Comparison of ENCODE assay signal across 11 cellular contexts in the genomic region with DNA sequence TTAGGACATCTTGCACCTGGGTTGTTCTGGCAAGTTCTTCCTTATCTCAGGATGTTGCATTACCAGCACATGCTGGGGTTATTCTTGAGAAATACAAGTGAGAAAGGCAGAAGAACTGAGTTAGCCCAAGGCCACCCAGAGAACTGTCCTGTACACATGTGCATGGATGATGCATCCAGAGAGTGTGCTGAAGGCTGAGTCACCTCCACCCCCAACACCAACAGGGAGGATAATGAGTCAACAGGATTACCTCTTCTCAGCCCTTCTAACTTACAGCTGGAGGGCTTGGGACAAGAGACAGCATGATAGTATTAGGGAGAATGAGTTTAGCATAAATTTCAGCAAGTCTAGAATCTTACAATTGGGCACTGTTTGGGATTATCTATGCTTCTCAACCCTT. TPM values are rescaled to one million over a fixed set of nuclear protein-coding genes. Genes with fewer than 3 reads are reported as not detected.
DNase-seq lines count a peak whose midpoint lies in the region; ATAC-seq, FAIRE-seq and TF ChIP-seq lines count a peak whose summit lies in the region.
"Had no signal": no experiment of that assay in that cellular context is flagged by ENCODE, and none has a peak within 500 bp of the region (broad histone marks: within the 10 kb centered on the region; RNA-seq: fewer than 3 reads in every experiment).

No MANE protein-coding gene starts in this region.

- H3K4me1 Mint-ChIP-seq in activated CD4-positive, alpha-beta T cell treated with anti-CD3 and anti-CD28 coated beads for 36 hours, result peaks cover 3% of the 10 kb centered on the region
- H3K4me1 Mint-ChIP-seq: neural crest cell; stimulated activated naive B cell treated with anti-CD40 and anti-IgM and Interleukin-4, amounts not matched to agents 10 μg/mL and 1 μg/mL and 100 μg/mL, for 72 hours had no signal

- no peak overlapping the region for H2BK15ac ChIP-seq in H1 (ENCODE audit: low read length)

- H3K4me3 Mint-ChIP-seq in activated CD4-positive, alpha-beta T cell treated with anti-CD3 and anti-CD28 coated beads for 36 hours, result no peak overlapping the region
- H3K4me3 Mint-ChIP-seq: neural crest cell; stimulated activated naive B cell treated with anti-CD40 and anti-IgM and Interleukin-4, amounts not matched to agents 10 μg/mL and 1 μg/mL and 100 μg/mL, for 72 hours had no signal

- no peak overlapping the region for H3K4ac ChIP-seq in H1 (replicated peaks; ENCODE audit: insufficient read length, low read depth, low read length)

- H3K27me3 Mint-ChIP-seq in activated CD4-positive, alpha-beta T cell treated with anti-CD3 and anti-CD28 coated beads for 36 hours, result peaks cover 28% of the 10 kb centered on the region

- no peak overlapping the region for H3K23ac ChIP-seq in H1 (ENCODE audit: insufficient read length)

- H3K9ac ChIP-seq in H1 (replicated peaks in 1 of 4; ENCODE audit: extremely low read depth in 1 of 4, low read depth in 3 of 4, low read length in 3 of 4), result no peak overlapping the region

- H2AFZ ChIP-seq in H1 (ENCODE audit: low read length), result no peak overlapping the region

- H3K27ac ChIP-seq in H1 (ENCODE audit: low read depth, low read length) (no peak overlapping the region), prostate gland (no peak overlapping the region), thyroid gland (no peak overlapping the region)

- intact Hi-C loops in activated CD4-positive, alpha-beta T cell treated with anti-CD3 and anti-CD28 coated beads for 36 hours (cut with DNase I, micrococcal nuclease), result no loop called here
- intact Hi-C loops in prostate gland (cut with DNase I), result no loop called here
- intact Hi-C loops in thyroid gland (cut with DNase I), result no loop called here

- H2BK120ac ChIP-seq in H1 (replicated peaks; ENCODE audit: low read depth, low read length), result no peak overlapping the region

- ATAC-seq in activated CD4-positive, alpha-beta T cell treated with anti-CD3 and anti-CD28 coated beads for 36 hours, result peak; percentile 100
- ATAC-seq in GM18858 (IDR thresholded peaks at IDR 0.05; ENCODE audit: unreplicated experiment), result no peak
- ATAC-seq: stimulated activated naive B cell treated with anti-CD40 and anti-IgM and Interleukin-4, amounts not matched to agents 10 μg/mL and 1 μg/mL and 100 μg/mL, for 72 hours had no signal

- TF ChIP-seq RAD21 in H1 (IDR thresholded peaks at IDR 0.05 in 1 of 2, conservative IDR thresholded peaks at IDR 0.05 in 1 of 2; ENCODE audit: low read depth in 2 of 2, low read length in 2 of 2), result no peak

- H4K8ac ChIP-seq in H1 (ENCODE audit: extremely low read depth, insufficient read depth, low read length), result no peak overlapping the region

- no peak for TF ChIP-seq POLR2A in H1 (IDR thresholded peaks at IDR 0.05; ENCODE audit: control extremely low read depth in 1 of 2, low read depth in 2 of 2, low read length in 2 of 2)
- TF ChIP-seq POLR2A in prostate gland (IDR thresholded peaks at IDR 0.05), result no peak
- TF ChIP-seq POLR2A in thyroid gland (IDR thresholded peaks at IDR 0.05), result no peak

- no peak overlapping the region for H3K27ac Mint-ChIP-seq in activated CD4-positive, alpha-beta T cell treated with anti-CD3 and anti-CD28 coated beads for 36 hours
- H3K27ac Mint-ChIP-seq: stimulated activated naive B cell treated with anti-CD40 and anti-IgM and Interleukin-4, amounts not matched to agents 10 μg/mL and 1 μg/mL and 100 μg/mL, for 72 hours had no signal

- no peaks in the 10 kb centered on the region for H3K36me3 Mint-ChIP-seq in activated CD4-positive, alpha-beta T cell treated with anti-CD3 and anti-CD28 coated beads for 36 hours (ENCODE audit: low read depth)
- H3K36me3 Mint-ChIP-seq: stimulated activated naive B cell treated with anti-CD40 and anti-IgM and Interleukin-4, amounts not matched to agents 10 μg/mL and 1 μg/mL and 100 μg/mL, for 72 hours had no signal

- H3K4me3 ChIP-seq in H1 (ENCODE audit: extremely low read depth in 1 of 4, insufficient read depth in 2 of 4, low read depth in 3 of 4, low read length in 4 of 4) (no peak overlapping the region), prostate gland (no peak overlapping the region), thyroid gland (replicated peaks in 1 of 3) (no peak overlapping the region)

- no peak overlapping the region for H3K56ac ChIP-seq in H1 (replicated peaks; ENCODE audit: insufficient read length, low read depth, low read length)

- H2BK20ac ChIP-seq in H1 (ENCODE audit: low read length), result no peak overlapping the region

- no peaks in the 10 kb centered on the region for H4K20me1 ChIP-seq in H1 (replicated peaks in 1 of 2; ENCODE audit: control insufficient read depth in 1 of 2, insufficient read depth in 2 of 2, low read length in 2 of 2)

- no peaks in the 10 kb centered on the region for H3K79me2 ChIP-seq in H1 (ENCODE audit: control insufficient read depth in 1 of 2, insufficient read depth in 2 of 2, low read length in 2 of 2)

- no peak for FAIRE-seq in H1 (lab: Jason Lieb, UNC)

- no peaks in the 10 kb centered on the region for H3K36me3 ChIP-seq in H1 (ENCODE audit: control insufficient read depth in 2 of 4, insufficient read depth in 4 of 4, low read length in 3 of 4)
- H3K36me3 ChIP-seq in prostate gland, result no peaks in the 10 kb centered on the region
- H3K36me3 ChIP-seq in thyroid gland, result no peaks in the 10 kb centered on the region

- H4K91ac ChIP-seq in H1 (replicated peaks; ENCODE audit: insufficient read length, low read length), result no peak overlapping the region

- no peak overlapping the region for H3K4me2 ChIP-seq in H1 (ENCODE audit: insufficient read depth in 1 of 2, low read depth in 2 of 2, low read length in 2 of 2)

- H3K9me3 Mint-ChIP-seq in activated CD4-positive, alpha-beta T cell treated with anti-CD3 and anti-CD28 coated beads for 36 hours (ENCODE audit: low read depth), result no peaks in the 10 kb centered on the region
- H3K9me3 Mint-ChIP-seq: neural crest cell had no signal

- peak; percentile 63 for DNase-seq in activated CD4-positive, alpha-beta T cell treated with anti-CD3 and anti-CD28 coated beads for 36 hours
- no peak for DNase-seq in activated CD4-positive, alpha-beta T cell treated with anti-CD3 and anti-CD28 coated beads, Interleukin-2, amount 50 U/mL, for 4 hours
- DNase-seq in NCI-H345 treated with DMSO at 0.1 percent for 48 hours (lab: John Stamatoyannopoulos, UW; ENCODE audit: unreplicated experiment) (peak; percentile 38), H1 (ENCODE audit: low read depth in 1 of 2, low spot score in 2 of 2) (no peak), prostate gland (ENCODE audit: low spot score) (no peak), thyroid gland (no peak)
- DNase-seq in stimulated activated CD4-positive, alpha-beta T cell treated with anti-CD3 and anti-CD28 coated beads, Interleukin-4, amount 100 ng/mL, for 24 hours, result peak; percentile 22
- DNase-seq: KG1; stimulated activated naive B cell treated with anti-CD40 and anti-IgM and Interleukin-4, amounts not matched to agents 10 μg/mL and 1 μg/mL and 100 μg/mL, for 72 hours had no signal

- H3K79me1 ChIP-seq in H1 (ENCODE audit: low read depth, low read length), result no peaks in the 10 kb centered on the region

- TF ChIP-seq CTCF in H1 (IDR thresholded peaks at IDR 0.05; ENCODE audit: control extremely low read depth in 1 of 3, insufficient read depth in 1 of 3, low read depth in 1 of 3, low read length in 3 of 3) (no peak), prostate gland (IDR thresholded peaks at IDR 0.05) (no peak), thyroid gland (IDR thresholded peaks at IDR 0.05) (no peak)

- H3K9me3 ChIP-seq in H1 (ENCODE audit: insufficient read depth in 2 of 2, low read depth in 1 of 2, low read length in 1 of 2), result no peaks in the 10 kb centered on the region
- no peaks in the 10 kb centered on the region for H3K9me3 ChIP-seq in prostate gland
- no peaks in the 10 kb centered on the region for H3K9me3 ChIP-seq in thyroid gland

- no peak overlapping the region for H4K5ac ChIP-seq in H1 (ENCODE audit: insufficient read length, low read depth, low read length)

- H3K14ac ChIP-seq in H1 (ENCODE audit: insufficient read length), result no peak overlapping the region

- H3K23me2 ChIP-seq in H1 (ENCODE audit: low read depth, low read length), result no peaks in the 10 kb centered on the region

- H2BK5ac ChIP-seq in H1 (ENCODE audit: low read depth, low read length), result no peak overlapping the region

- no peak for TF ChIP-seq EP300 in H1 (IDR thresholded peaks at IDR 0.05; ENCODE audit: borderline replicate concordance in 1 of 2, low read depth in 2 of 2, low read length in 2 of 2)

- H3K4me1 ChIP-seq in H1 (replicated peaks in 1 of 4; ENCODE audit: control insufficient read depth in 3 of 4, insufficient read depth in 4 of 4, low read length in 3 of 4) (no peaks in the 10 kb centered on the region), prostate gland (replicated peaks) (no peaks in the 10 kb centered on the region), thyroid gland (no peaks in the 10 kb centered on the region)

- H2AK5ac ChIP-seq in H1 (ENCODE audit: low read depth, low read length), result no peak overlapping the region

- CTCF ChIA-PET in activated CD4-positive, alpha-beta T cell treated with anti-CD3 and anti-CD28 coated beads for 36 hours (lab: Charles Lee), result interaction anchor here (0.7 kb wide), 1 partner anchor 338 kb away, joined by 3 read pairs; no protein-coding TSS in a partner anchor
- CTCF ChIA-PET in H1 (lab: Charles Lee; ENCODE audit: partially characterized antibody), result interaction anchor here (1.1 to 1.6 kb wide), 2 partner anchors 10 to 59 kb away, joined by 3 to 4 read pairs; no protein-coding TSS in a partner anchor

- H3K18ac ChIP-seq in H1 (ENCODE audit: extremely low read depth, low read length), result no peak overlapping the region

- no peak overlapping the region for H2BK12ac ChIP-seq in H1 (ENCODE audit: low read depth, low read length)

- POLR2A ChIA-PET in activated CD4-positive, alpha-beta T cell treated with anti-CD3 and anti-CD28 coated beads for 36 hours (lab: Charles Lee), result no interaction called here
- POLR2A ChIA-PET in H1 (lab: Charles Lee; ENCODE audit: partially characterized antibody), result no interaction called here

- H3K27me3 ChIP-seq in H1 (replicated peaks in 1 of 4; ENCODE audit: control insufficient read depth in 3 of 4, extremely low read depth in 1 of 4, insufficient read depth in 3 of 4, low read length in 3 of 4) (no peaks in the 10 kb centered on the region), prostate gland (replicated peaks; ENCODE audit: insufficient read depth) (no peaks in the 10 kb centered on the region), thyroid gland (no peaks in the 10 kb centered on the region)

RNA-seq across cellular contexts. Expression of gene SCGN, which starts 8.5 kb away (rescaled TPM):
- total RNA-seq in activated CD4-positive, alpha-beta T cell treated with anti-CD3 and anti-CD28 coated beads for 36 hours, result not detected
- total RNA-seq in H1 (2021; fragmentation: NEBNext Ultra II Directional; extraction: Animal tissue kit (Norgen Biotek cat#: 25700)), result not detected in 2 replicates
- not detected in 2 replicates for polyA plus RNA-seq in H1 (2011; rRNA removed)
- polyA plus RNA-seq in H1 (2011; cell fraction: cytosol; rRNA removed), result not detected
- polyA plus RNA-seq in H1 (2011; cell fraction: nucleus; rRNA removed), result not detected
- not detected in 4 replicates for polyA plus RNA-seq in H1 (2012, experiment 1 of 2)
- polyA plus RNA-seq in H1 (2012, experiment 2 of 2), result not detected
- not detected for polyA plus RNA-seq in H1 (2013, experiment 1 of 2)
- not detected for polyA plus RNA-seq in H1 (2013, experiment 2 of 2)
- not detected in 2 replicates for polyA minus RNA-seq in H1 (2011; rRNA and poly(A)+ RNA removed)
- not detected for polyA minus RNA-seq in H1 (2011; cell fraction: cytosol; rRNA and poly(A)+ RNA removed)
- not detected for polyA minus RNA-seq in H1 (2011; cell fraction: nucleus; rRNA and poly(A)+ RNA removed)
- 1 to 10 TPM in 1 of 2 donors, not detected in 1; 2.6 TPM for total RNA-seq in prostate gland
- total RNA-seq in thyroid gland, result 1 to 10 TPM in 2 of 4 donors, not detected in 2; 1.2 to 6.2 TPM
- total RNA-seq: neural crest cell had no signal

Comparison
In these comparisons a context has a peak if more than half of its experiments do, and no peak if none do; other contexts are left out.
1. DNase-seq: peak in activated CD4-positive, alpha-beta T cell treated with anti-CD3 and anti-CD28 coated beads for 36 hours (single experiment), NCI-H345 treated with DMSO at 0.1 percent for 48 hours (single experiment) and stimulated activated CD4-positive, alpha-beta T cell treated with anti-CD3 and anti-CD28 coated beads, Interleukin-4, amount 100 ng/mL, for 24 hours (single experiment); none in activated CD4-positive, alpha-beta T cell treated with anti-CD3 and anti-CD28 coated beads, Interleukin-2, amount 50 U/mL, for 4 hours (0 of 2), H1 (0 of 2), prostate gland (single experiment) and thyroid gland (0 of 2).